ENCODE assay signal across 3 cellular contexts in the genomic region with DNA sequence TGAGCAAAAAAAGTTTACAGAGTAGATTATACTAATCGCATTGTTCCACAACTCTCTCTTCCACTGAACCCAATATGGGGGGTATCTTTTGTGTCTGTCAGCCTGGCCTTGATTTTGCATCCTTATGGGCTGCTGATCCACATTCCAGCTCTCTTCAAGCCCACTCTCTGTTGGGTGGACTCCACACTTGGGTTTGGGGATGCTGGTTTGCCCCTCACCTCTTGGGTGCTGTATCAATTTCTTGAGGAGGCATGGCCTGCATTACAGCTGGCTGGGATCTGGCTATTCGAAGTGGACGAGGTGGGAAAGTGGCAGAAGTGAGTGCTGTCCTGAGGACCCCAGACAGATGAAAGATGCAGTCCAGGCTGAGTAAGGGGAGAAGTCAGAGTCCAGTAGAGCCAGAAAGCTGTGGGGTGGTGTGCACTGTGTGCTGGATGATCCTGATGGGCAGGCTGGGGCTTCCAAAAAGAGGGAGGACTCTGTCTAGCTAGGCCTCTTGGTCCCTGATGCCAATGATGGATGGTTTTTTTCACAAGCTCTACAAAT.
TF ChIP-seq lines count a peak whose summit lies in the region.

No MANE protein-coding gene starts in this region.

TF ChIP-seq in SK-N-SH, 30 proteins besides CTCF, POLR2A, EP300 and RAD21:
- no peak for TF ChIP-seq SIN3A (IDR thresholded peaks at IDR 0.05; ENCODE audit: borderline replicate concordance, low read depth, low read length)
- no peak for TF ChIP-seq NRF1 (IDR thresholded peaks at IDR 0.05; ENCODE audit: low read depth, low read length)
- no peak for TF ChIP-seq FOXM1 (IDR thresholded peaks at IDR 0.05; ENCODE audit: low read depth)
- TF ChIP-seq, protein P1, sequence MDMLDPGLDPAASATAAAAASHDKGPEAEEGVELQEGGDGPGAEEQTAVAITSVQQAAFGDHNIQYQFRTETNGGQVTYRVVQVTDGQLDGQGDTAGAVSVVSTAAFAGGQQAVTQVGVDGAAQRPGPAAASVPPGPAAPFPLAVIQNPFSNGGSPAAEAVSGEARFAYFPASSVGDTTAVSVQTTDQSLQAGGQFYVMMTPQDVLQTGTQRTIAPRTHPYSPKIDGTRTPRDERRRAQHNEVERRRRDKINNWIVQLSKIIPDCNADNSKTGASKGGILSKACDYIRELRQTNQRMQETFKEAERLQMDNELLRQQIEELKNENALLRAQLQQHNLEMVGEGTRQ (IDR thresholded peaks at IDR 0.05; ENCODE audit: borderline replicate concordance, low read depth, low read length) = no peak
- TF ChIP-seq, protein P2, sequence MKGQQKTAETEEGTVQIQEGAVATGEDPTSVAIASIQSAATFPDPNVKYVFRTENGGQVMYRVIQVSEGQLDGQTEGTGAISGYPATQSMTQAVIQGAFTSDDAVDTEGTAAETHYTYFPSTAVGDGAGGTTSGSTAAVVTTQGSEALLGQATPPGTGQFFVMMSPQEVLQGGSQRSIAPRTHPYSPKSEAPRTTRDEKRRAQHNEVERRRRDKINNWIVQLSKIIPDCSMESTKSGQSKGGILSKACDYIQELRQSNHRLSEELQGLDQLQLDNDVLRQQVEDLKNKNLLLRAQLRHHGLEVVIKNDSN (IDR thresholded peaks at IDR 0.05; ENCODE audit: borderline replicate concordance, low read depth) = no peak
- TF ChIP-seq NFIC (IDR thresholded peaks at IDR 0.05; ENCODE audit: borderline replicate concordance) = no peak
- TF ChIP-seq, protein P3, sequence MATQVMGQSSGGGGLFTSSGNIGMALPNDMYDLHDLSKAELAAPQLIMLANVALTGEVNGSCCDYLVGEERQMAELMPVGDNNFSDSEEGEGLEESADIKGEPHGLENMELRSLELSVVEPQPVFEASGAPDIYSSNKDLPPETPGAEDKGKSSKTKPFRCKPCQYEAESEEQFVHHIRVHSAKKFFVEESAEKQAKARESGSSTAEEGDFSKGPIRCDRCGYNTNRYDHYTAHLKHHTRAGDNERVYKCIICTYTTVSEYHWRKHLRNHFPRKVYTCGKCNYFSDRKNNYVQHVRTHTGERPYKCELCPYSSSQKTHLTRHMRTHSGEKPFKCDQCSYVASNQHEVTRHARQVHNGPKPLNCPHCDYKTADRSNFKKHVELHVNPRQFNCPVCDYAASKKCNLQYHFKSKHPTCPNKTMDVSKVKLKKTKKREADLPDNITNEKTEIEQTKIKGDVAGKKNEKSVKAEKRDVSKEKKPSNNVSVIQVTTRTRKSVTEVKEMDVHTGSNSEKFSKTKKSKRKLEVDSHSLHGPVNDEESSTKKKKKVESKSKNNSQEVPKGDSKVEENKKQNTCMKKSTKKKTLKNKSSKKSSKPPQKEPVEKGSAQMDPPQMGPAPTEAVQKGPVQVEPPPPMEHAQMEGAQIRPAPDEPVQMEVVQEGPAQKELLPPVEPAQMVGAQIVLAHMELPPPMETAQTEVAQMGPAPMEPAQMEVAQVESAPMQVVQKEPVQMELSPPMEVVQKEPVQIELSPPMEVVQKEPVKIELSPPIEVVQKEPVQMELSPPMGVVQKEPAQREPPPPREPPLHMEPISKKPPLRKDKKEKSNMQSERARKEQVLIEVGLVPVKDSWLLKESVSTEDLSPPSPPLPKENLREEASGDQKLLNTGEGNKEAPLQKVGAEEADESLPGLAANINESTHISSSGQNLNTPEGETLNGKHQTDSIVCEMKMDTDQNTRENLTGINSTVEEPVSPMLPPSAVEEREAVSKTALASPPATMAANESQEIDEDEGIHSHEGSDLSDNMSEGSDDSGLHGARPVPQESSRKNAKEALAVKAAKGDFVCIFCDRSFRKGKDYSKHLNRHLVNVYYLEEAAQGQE (IDR thresholded peaks at IDR 0.05; ENCODE audit: low read depth, low read length) = no peak
- TF ChIP-seq, protein P4, sequence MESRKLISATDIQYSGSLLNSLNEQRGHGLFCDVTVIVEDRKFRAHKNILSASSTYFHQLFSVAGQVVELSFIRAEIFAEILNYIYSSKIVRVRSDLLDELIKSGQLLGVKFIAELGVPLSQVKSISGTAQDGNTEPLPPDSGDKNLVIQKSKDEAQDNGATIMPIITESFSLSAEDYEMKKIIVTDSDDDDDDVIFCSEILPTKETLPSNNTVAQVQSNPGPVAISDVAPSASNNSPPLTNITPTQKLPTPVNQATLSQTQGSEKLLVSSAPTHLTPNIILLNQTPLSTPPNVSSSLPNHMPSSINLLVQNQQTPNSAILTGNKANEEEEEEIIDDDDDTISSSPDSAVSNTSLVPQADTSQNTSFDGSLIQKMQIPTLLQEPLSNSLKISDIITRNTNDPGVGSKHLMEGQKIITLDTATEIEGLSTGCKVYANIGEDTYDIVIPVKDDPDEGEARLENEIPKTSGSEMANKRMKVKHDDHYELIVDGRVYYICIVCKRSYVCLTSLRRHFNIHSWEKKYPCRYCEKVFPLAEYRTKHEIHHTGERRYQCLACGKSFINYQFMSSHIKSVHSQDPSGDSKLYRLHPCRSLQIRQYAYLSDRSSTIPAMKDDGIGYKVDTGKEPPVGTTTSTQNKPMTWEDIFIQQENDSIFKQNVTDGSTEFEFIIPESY (IDR thresholded peaks at IDR 0.05; ENCODE audit: borderline replicate concordance, low read depth) = no peak
- no peak for TF ChIP-seq RXRA (IDR thresholded peaks at IDR 0.05; ENCODE audit: borderline replicate concordance, low read depth)

TF ChIP-seq in SK-N-SH treated with all-trans-retinoic acid at 6 μM for 48 hours, 23 proteins besides CTCF, POLR2A, EP300 and RAD21:
- no peak for TF ChIP-seq CSDC2 (CRISPR knock-in tag; IDR thresholded peaks at IDR 0.05)
- no peak for TF ChIP-seq ZFP30 (CRISPR knock-in tag; IDR thresholded peaks at IDR 0.05)
- TF ChIP-seq, protein P5, sequence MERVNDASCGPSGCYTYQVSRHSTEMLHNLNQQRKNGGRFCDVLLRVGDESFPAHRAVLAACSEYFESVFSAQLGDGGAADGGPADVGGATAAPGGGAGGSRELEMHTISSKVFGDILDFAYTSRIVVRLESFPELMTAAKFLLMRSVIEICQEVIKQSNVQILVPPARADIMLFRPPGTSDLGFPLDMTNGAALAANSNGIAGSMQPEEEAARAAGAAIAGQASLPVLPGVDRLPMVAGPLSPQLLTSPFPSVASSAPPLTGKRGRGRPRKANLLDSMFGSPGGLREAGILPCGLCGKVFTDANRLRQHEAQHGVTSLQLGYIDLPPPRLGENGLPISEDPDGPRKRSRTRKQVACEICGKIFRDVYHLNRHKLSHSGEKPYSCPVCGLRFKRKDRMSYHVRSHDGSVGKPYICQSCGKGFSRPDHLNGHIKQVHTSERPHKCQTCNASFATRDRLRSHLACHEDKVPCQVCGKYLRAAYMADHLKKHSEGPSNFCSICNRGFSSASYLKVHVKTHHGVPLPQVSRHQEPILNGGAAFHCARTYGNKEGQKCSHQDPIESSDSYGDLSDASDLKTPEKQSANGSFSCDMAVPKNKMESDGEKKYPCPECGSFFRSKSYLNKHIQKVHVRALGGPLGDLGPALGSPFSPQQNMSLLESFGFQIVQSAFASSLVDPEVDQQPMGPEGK (CRISPR knock-in tag; IDR thresholded peaks at IDR 0.05; ENCODE audit: borderline replicate concordance) = no peak
- TF ChIP-seq ISL1 (CRISPR knock-in tag; IDR thresholded peaks at IDR 0.05) = no peak
- TF ChIP-seq, protein P6, sequence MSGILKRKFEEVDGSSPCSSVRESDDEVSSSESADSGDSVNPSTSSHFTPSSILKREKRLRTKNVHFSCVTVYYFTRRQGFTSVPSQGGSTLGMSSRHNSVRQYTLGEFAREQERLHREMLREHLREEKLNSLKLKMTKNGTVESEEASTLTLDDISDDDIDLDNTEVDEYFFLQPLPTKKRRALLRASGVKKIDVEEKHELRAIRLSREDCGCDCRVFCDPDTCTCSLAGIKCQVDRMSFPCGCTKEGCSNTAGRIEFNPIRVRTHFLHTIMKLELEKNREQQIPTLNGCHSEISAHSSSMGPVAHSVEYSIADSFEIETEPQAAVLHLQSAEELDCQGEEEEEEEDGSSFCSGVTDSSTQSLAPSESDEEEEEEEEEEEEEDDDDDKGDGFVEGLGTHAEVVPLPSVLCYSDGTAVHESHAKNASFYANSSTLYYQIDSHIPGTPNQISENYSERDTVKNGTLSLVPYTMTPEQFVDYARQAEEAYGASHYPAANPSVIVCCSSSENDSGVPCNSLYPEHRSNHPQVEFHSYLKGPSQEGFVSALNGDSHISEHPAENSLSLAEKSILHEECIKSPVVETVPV (CRISPR knock-in tag; IDR thresholded peaks at IDR 0.05) = no peak
- no peak for TF ChIP-seq TOX (CRISPR knock-in tag; IDR thresholded peaks at IDR 0.05; ENCODE audit: borderline replicate concordance)
- TF ChIP-seq, protein P7, sequence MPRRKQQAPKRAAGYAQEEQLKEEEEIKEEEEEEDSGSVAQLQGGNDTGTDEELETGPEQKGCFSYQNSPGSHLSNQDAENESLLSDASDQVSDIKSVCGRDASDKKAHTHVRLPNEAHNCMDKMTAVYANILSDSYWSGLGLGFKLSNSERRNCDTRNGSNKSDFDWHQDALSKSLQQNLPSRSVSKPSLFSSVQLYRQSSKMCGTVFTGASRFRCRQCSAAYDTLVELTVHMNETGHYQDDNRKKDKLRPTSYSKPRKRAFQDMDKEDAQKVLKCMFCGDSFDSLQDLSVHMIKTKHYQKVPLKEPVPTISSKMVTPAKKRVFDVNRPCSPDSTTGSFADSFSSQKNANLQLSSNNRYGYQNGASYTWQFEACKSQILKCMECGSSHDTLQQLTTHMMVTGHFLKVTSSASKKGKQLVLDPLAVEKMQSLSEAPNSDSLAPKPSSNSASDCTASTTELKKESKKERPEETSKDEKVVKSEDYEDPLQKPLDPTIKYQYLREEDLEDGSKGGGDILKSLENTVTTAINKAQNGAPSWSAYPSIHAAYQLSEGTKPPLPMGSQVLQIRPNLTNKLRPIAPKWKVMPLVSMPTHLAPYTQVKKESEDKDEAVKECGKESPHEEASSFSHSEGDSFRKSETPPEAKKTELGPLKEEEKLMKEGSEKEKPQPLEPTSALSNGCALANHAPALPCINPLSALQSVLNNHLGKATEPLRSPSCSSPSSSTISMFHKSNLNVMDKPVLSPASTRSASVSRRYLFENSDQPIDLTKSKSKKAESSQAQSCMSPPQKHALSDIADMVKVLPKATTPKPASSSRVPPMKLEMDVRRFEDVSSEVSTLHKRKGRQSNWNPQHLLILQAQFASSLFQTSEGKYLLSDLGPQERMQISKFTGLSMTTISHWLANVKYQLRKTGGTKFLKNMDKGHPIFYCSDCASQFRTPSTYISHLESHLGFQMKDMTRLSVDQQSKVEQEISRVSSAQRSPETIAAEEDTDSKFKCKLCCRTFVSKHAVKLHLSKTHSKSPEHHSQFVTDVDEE (CRISPR knock-in tag; IDR thresholded peaks at IDR 0.05) = no peak
- TF ChIP-seq PPARA (CRISPR knock-in tag; IDR thresholded peaks at IDR 0.05; ENCODE audit: borderline replicate concordance) = no peak

TF ChIP-seq in endothelial cell of umbilical vein, 7 proteins besides CTCF, POLR2A, EP300 and RAD21:
- no peak for TF ChIP-seq JUN (IDR thresholded peaks at IDR 0.05; ENCODE audit: borderline replicate concordance, insufficient read depth, insufficient read length, low read depth)
- TF ChIP-seq, protein P8, sequence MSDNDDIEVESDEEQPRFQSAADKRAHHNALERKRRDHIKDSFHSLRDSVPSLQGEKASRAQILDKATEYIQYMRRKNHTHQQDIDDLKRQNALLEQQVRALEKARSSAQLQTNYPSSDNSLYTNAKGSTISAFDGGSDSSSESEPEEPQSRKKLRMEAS (IDR thresholded peaks at IDR 0.05; ENCODE audit: insufficient read depth, insufficient read length) = no peak
- TF ChIP-seq POLR2AphosphoS5 (IDR thresholded peaks at IDR 0.05; ENCODE audit: insufficient read depth, low read depth, low read length) = no peak
- no peak for TF ChIP-seq MYC (IDR thresholded peaks at IDR 0.05; ENCODE audit: low read depth, low read length)
- no peak for TF ChIP-seq GATA2 (IDR thresholded peaks at IDR 0.05; ENCODE audit: insufficient read depth, insufficient read length, low read depth, low read length)
- no peak for TF ChIP-seq FOS (IDR thresholded peaks at IDR 0.05; ENCODE audit: borderline replicate concordance, insufficient read depth, low read length)
- no peak for TF ChIP-seq EZH2 (IDR thresholded peaks at IDR 0.05; ENCODE audit: borderline replicate concordance, low read depth, low read length, severe bottlenecking)
